ENCODE assay signal across 13 cellular contexts in the genomic region with DNA sequence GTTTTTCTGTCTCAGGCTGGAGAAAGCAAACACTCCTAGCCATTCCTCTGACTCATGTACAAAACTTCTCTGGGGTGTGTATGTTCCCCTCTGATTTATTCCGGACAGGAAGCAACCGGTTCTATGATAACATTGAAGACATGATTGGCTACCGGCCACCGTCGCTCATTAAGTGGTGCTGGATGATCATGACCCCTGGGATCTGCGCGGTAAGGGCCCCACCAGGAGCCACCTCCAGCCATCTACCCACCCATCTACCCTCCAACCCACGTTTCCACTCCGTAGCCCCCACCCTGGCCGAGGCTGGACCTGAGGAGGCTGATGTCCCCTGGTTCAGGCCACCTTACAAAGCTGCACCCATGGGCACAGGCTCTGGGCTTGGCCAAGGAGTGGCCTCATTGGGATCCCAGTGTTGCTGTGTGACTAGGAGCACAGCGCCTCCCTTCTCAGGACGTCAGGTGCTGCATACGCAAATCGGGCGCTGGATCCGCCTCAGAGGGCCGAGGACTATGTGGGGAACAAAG. TPM values are rescaled to one million over a fixed set of nuclear protein-coding genes. Genes with fewer than 3 reads are reported as not detected.
A peak's percentile ranks its signal among the peaks of the same experiment; 100 is the strongest.
DNase-seq lines count a peak whose midpoint lies in the region; ATAC-seq, FAIRE-seq and TF ChIP-seq lines count a peak whose summit lies in the region.
"Had no signal": no experiment of that assay in that cellular context is flagged by ENCODE, and none has a peak within 500 bp of the region (broad histone marks: within the 10 kb centered on the region; RNA-seq: fewer than 3 reads in every experiment).

No MANE protein-coding gene starts in this region.

- no peak overlapping the region for H2AFZ ChIP-seq in HepG2 (ENCODE audit: low read length)

- H3K27me3 ChIP-seq in right lobe of liver (no peaks in the 10 kb centered on the region), HepG2 (ENCODE audit: control insufficient read depth in 1 of 2, insufficient read depth in 2 of 2, low read length in 2 of 2) (peaks cover 1 to 2% of the 10 kb centered on the region in 2 experiments; a peak in 1 of 5 replicates), psoas muscle (ENCODE audit: insufficient read depth in 3 of 3, low read length in 2 of 3) (peaks cover 0 to 6% (median 2%) of the 10 kb centered on the region in 3 donors)

- no peak for FAIRE-seq in HepG2 (lab: Jason Lieb, UNC)

- no peaks in the 10 kb centered on the region for H3K79me2 ChIP-seq in HepG2 (ENCODE audit: insufficient read depth, low read length)

- H3K4me3 ChIP-seq in right lobe of liver (no peak overlapping the region), HepG2 (replicated peaks in 1 of 3; ENCODE audit: insufficient read depth in 1 of 3, low read depth in 2 of 3, low read length in 3 of 3) (no peak overlapping the region), psoas muscle (no peak overlapping the region)

- TF ChIP-seq POLR2A in right lobe of liver (IDR thresholded peaks at IDR 0.05), result no peak
- TF ChIP-seq POLR2A in HepG2 (IDR thresholded peaks at IDR 0.05; ENCODE audit: insufficient read depth in 1 of 2, low read depth in 2 of 2, low read length in 2 of 2), result no peak

- POLR2A ChIA-PET in HepG2 (lab: Yijun Ruan, JAX), result no interaction called here

- TF ChIP-seq RAD21 in HepG2 (CRISPR knock-in tag; IDR thresholded peaks at IDR 0.05), result no peak

- 50% methylated on average over 8 of the region's 17 CpGs for WGBS in right lobe of liver (ENCODE audit: insufficient coverage, low coverage, low lambda C conversion rate, missing lambda C conversion rate)
- 78% methylated on average over 6 of the region's 17 CpGs for WGBS in HepG2 (ENCODE audit: low lambda C conversion rate)
- 77 to 84% (median 80%) methylated on average over 17 of the region's 17 CpGs for WGBS in psoas muscle, 3 donors

- TF ChIP-seq EP300 in HepG2 (IDR thresholded peaks at IDR 0.05; ENCODE audit: low read depth in 2 of 2, low read length in 2 of 2), result no peak
- TF ChIP-seq EP300 in HepG2 (CRISPR knock-in tag; IDR thresholded peaks at IDR 0.05; ENCODE audit: borderline replicate concordance), result no peak

- DNase-seq in right lobe of liver, result peak in 2 of 3 donors; percentile 14 to 40
- DNase-seq in HepG2 (ENCODE audit: low spot score), result no peak
- DNase-seq in astrocyte of the hippocampus (ENCODE audit: low read depth, low spot score), result peak; percentile 84
- peak; percentile 96 for DNase-seq in hepatic stellate cell (ENCODE audit: low spot score)
- no peak for DNase-seq in activated CD4-positive, alpha-beta T cell treated with anti-CD3 and anti-CD28 coated beads, Interleukin-2, amount 50 U/mL, for 48 hours
- DNase-seq in psoas muscle, result no peak
- no peak for DNase-seq in NCI-H146 (lab: John Stamatoyannopoulos, UW)
- DNase-seq: effector CD4-positive, alpha-beta T cell; NCI-H1105; NCI-H774; trophoblast cell had no signal

- in situ Hi-C loops in HepG2 (cut with HindIII; ENCODE audit: extremely low pct_ligation_motif_present, low pct_unique_long_range_greater_than_20kb), result no loop called here

- no peak overlapping the region for H3K9ac ChIP-seq in HepG2 (ENCODE audit: insufficient read depth, low read depth, low read length)

- no peaks in the 10 kb centered on the region for H4K20me1 ChIP-seq in HepG2 (ENCODE audit: insufficient read depth, low read length)

- CTCF ChIA-PET in HepG2 (lab: Yijun Ruan, JAX; ENCODE audit: low intra/inter-chr PET ratio, low total read pairs), result no interaction called here

- H3K4me2 ChIP-seq in HepG2 (ENCODE audit: low read depth, low read length), result no peak overlapping the region

- no peak for ATAC-seq in right lobe of liver
- ATAC-seq in HepG2, result no peak
- ATAC-seq in psoas muscle, result no peak
- ATAC-seq in GM21526 (IDR thresholded peaks at IDR 0.05; ENCODE audit: low FRiP score, unreplicated experiment), result no peak

- intact Hi-C loops in right lobe of liver (cut with DNase I) (no loop called here), HepG2 (cut with micrococcal nuclease; ENCODE audit: unreplicated experiment) (no loop called here), psoas muscle (cut with DNase I) (no loop called here)

- TF ChIP-seq CTCF in right lobe of liver (IDR thresholded peaks at IDR 0.05) (no peak), HepG2 (CRISPR knock-in tag; IDR thresholded peaks at IDR 0.05) (no peak), psoas muscle (IDR thresholded peaks at IDR 0.05) (no peak)

- H3K36me3 ChIP-seq in right lobe of liver, result no peaks in the 10 kb centered on the region
- H3K36me3 ChIP-seq in HepG2 (replicated peaks in 1 of 2; ENCODE audit: control insufficient read depth in 1 of 2, insufficient read depth in 2 of 2, low read length in 2 of 2), result peaks cover 0 to 11% of the 10 kb centered on the region in 2 experiments; a peak in 2 of 5 replicates
- H3K36me3 ChIP-seq in psoas muscle (ENCODE audit: insufficient read depth in 1 of 2, low read depth in 1 of 2), result no peaks in the 10 kb centered on the region

- H3K9me3 ChIP-seq in right lobe of liver (no peaks in the 10 kb centered on the region), HepG2 (ENCODE audit: low read length) (no peaks in the 10 kb centered on the region), psoas muscle (no peaks in the 10 kb centered on the region)

- H3K27ac ChIP-seq in right lobe of liver (no peak overlapping the region), HepG2 (ENCODE audit: extremely low read length, insufficient read depth, low read length) (no peak overlapping the region), psoas muscle (no peak overlapping the region)
- H3K27ac ChIP-seq: HL-60 had no signal

- H3K4me1 ChIP-seq in right lobe of liver (no peaks in the 10 kb centered on the region), HepG2 (ENCODE audit: insufficient read depth, low read length) (no peaks in the 10 kb centered on the region), psoas muscle (no peaks in the 10 kb centered on the region)

- no TSS peak for BruUV-seq in HepG2 (replicated peaks; lab: Mats Ljungman, UMichigan)

TF ChIP-seq in HepG2, 621 proteins besides CTCF, POLR2A, EP300 and RAD21 (continues in another document):
- TF ChIP-seq ZNF737 (CRISPR knock-in tag; IDR thresholded peaks at IDR 0.05; ENCODE audit: borderline replicate concordance) (no peak), RFXAP (CRISPR knock-in tag; IDR thresholded peaks at IDR 0.05; ENCODE audit: borderline replicate concordance) (no peak), PHF5A (CRISPR knock-in tag; IDR thresholded peaks at IDR 0.05; ENCODE audit: low read depth, unreplicated experiment) (no peak), TCF7L2 (IDR thresholded peaks at IDR 0.05; ENCODE audit: low read depth, low read length) (no peak), ZNF615 (CRISPR knock-in tag; IDR thresholded peaks at IDR 0.05; ENCODE audit: borderline replicate concordance) (no peak), CENPX (CRISPR knock-in tag; IDR thresholded peaks at IDR 0.05) (no peak), ZNF749 (CRISPR knock-in tag; IDR thresholded peaks at IDR 0.05; ENCODE audit: borderline replicate concordance) (no peak), ETV5 (CRISPR knock-in tag; IDR thresholded peaks at IDR 0.05; ENCODE audit: borderline replicate concordance) (no peak), RFXANK (CRISPR knock-in tag; IDR thresholded peaks at IDR 0.05) (no peak), GPN1 (CRISPR knock-in tag; IDR thresholded peaks at IDR 0.05; ENCODE audit: borderline replicate concordance) (no peak)
- TF ChIP-seq, protein P1, sequence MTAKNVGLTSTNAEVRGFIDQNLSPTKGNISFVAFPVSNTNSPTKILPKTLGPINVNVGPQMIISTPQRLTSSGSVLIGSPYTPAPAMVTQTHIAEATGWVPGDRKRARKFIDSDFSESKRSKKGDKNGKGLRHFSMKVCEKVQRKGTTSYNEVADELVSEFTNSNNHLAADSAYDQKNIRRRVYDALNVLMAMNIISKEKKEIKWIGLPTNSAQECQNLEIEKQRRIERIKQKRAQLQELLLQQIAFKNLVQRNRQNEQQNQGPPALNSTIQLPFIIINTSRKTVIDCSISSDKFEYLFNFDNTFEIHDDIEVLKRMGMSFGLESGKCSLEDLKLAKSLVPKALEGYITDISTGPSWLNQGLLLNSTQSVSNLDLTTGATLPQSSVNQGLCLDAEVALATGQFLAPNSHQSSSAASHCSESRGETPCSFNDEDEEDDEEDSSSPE (CRISPR knock-in tag; IDR thresholded peaks at IDR 0.05), result no peak

RNA-seq across cellular contexts. Expression of gene SLC6A1, which starts 58.5 kb away (rescaled TPM):
- total RNA-seq in right lobe of liver, result 10 to 100 TPM; 14.5 to 70.1 (median 37.3) TPM
- total RNA-seq in HepG2 (2016; rRNA removed; fragmentation: Illumina TruSeq; extraction: Trizol), result not detected in 2 replicates
- total RNA-seq in HepG2 (2016; cell fraction: cytosol; rRNA removed; fragmentation: Illumina TruSeq; extraction: Trizol; ENCODE audit: low read depth), result not detected in 2 replicates
- total RNA-seq in HepG2 (2016; cell fraction: insoluble cytoplasmic fraction; rRNA removed; fragmentation: Illumina TruSeq; extraction: Trizol), result not detected in 2 replicates
- total RNA-seq in HepG2 (2016; cell fraction: membrane; rRNA removed; fragmentation: Illumina TruSeq; extraction: Trizol), result not detected in 2 replicates
- not detected in 2 replicates for total RNA-seq in HepG2 (2016; cell fraction: nucleus; rRNA removed; fragmentation: Illumina TruSeq; extraction: Trizol)
- polyA plus RNA-seq in HepG2 (2011; rRNA removed), result 0.04 TPM in 1 of 2 replicates, not detected in the other
- not detected in 2 replicates for polyA plus RNA-seq in HepG2 (2011; cell fraction: cytosol; rRNA removed)
- 0.03 and 0.05 TPM in 2 replicates for polyA plus RNA-seq in HepG2 (2011; cell fraction: nucleus; rRNA removed)
- polyA plus RNA-seq in HepG2 (2012), result 0.07 TPM in 1 of 2 replicates, not detected in the other
- not detected in 2 replicates for polyA plus RNA-seq in HepG2 (2016; cell fraction: cytosol; fragmentation: Illumina TruSeq; extraction: Trizol; ENCODE audit: low read depth)
- not detected in 2 replicates for polyA plus RNA-seq in HepG2 (2016; cell fraction: insoluble cytoplasmic fraction; fragmentation: Illumina TruSeq; extraction: Trizol; ENCODE audit: low read depth)
- polyA plus RNA-seq in HepG2 (2016; cell fraction: membrane; fragmentation: Illumina TruSeq; extraction: Trizol; ENCODE audit: low read depth), result not detected in 2 replicates
- polyA plus RNA-seq in HepG2 (2016; cell fraction: nucleus; fragmentation: Illumina TruSeq; extraction: Trizol; ENCODE audit: insufficient read depth, low read depth), result not detected in 2 replicates
- polyA minus RNA-seq in HepG2 (2011; rRNA and poly(A)+ RNA removed; ENCODE audit: low replicate concordance), result not detected in 2 replicates
- not detected in 2 replicates for polyA minus RNA-seq in HepG2 (2011; cell fraction: cytosol; rRNA and poly(A)+ RNA removed)
- not detected in 2 replicates for polyA minus RNA-seq in HepG2 (2011; cell fraction: nucleus; rRNA and poly(A)+ RNA removed)
- total RNA-seq in psoas muscle, result 1 to 10 TPM in 1 of 4 donors, under 1 TPM in 3; 0.30 to 1.9 (median 0.80) TPM
- under 1 TPM; 0.27 to 0.36 (median 0.34) TPM for polyA plus RNA-seq in psoas muscle

Comparison
In these comparisons a context has a peak if more than half of its experiments do, and no peak if none do; other contexts are left out.
1. DNase-seq: peak in right lobe of liver (2 of 3), astrocyte of the hippocampus (single experiment) and hepatic stellate cell (single experiment); none in HepG2 (single experiment), activated CD4-positive, alpha-beta T cell treated with anti-CD3 and anti-CD28 coated beads, Interleukin-2, amount 50 U/mL, for 48 hours (0 of 2), psoas muscle (0 of 2) and NCI-H146 (single experiment).
2. RNA of gene SLC6A1, which starts 58.5 kb away (total RNA-seq): 14.5 to 70.1 TPM in right lobe of liver; 0.30 to 1.9 TPM in psoas muscle and not detected in HepG2; every median in the first group is over 4 times any median in the second.